13 cellular contexts compared by ENCODE assay signal in the genomic region with DNA sequence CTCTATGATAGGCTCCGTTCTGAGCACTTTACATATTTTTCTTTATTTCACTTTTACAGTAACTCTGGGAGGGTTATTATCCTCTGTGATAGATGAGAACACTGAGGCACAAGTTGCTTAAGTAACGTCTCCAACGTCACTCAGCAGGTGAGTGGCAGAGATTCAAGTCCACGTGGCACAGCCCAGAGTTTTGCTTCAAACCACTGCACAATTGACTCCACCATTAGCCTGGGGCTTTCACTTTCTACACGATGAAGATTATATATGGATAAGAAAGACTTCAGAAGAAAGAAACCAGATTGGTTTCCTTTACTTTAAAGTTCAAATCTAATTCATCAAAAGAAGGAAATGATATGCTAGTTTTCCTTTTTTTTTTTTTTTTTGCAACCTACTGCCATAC.
DNase-seq lines count a peak whose midpoint lies in the region; FAIRE-seq and TF ChIP-seq lines count a peak whose summit lies in the region.
"Had no signal": no experiment of that assay in that cellular context is flagged by ENCODE, and none has a peak within 500 bp of the region (broad histone marks: within the 10 kb centered on the region; RNA-seq: fewer than 3 reads in every experiment).

No MANE protein-coding gene starts in this region.

- H3K4me3 ChIP-seq in Jurkat, Clone E6-1 (ENCODE audit: low read length), result no peak overlapping the region
- H3K4me3 ChIP-seq in epithelial cell of esophagus (ENCODE audit: low read length) (no peak overlapping the region), kidney (ENCODE audit: low read length in 2 of 2) (no peak overlapping the region)

- DNase-seq in Jurkat, Clone E6-1 (ENCODE audit: low read depth, low spot score), result peak; percentile 94
- peak; percentile 20 to 37 for DNase-seq in activated CD4-positive, alpha-beta T cell treated with anti-CD3 and anti-CD28 coated beads, Interleukin-2, amount 50 U/mL, for 4 hours
- DNase-seq in epithelial cell of esophagus (ENCODE audit: low read depth) (peak; percentile 15), T1000 (lab: John Stamatoyannopoulos, UW) (no peak), GM19238 (ENCODE audit: insufficient read length, low spot score) (no peak), kidney (no peak), posterior cingulate gyrus (no peak)
- DNase-seq in stimulated activated CD4-positive, alpha-beta T cell treated with anti-CD3 and anti-CD28 coated beads, TNF-alpha, amount 100 ng/mL, for 24 hours (ENCODE audit: low read depth in 3 of 3), result peak; percentile 28 to 64 (median 31)
- DNase-seq: DMS79, NCI-H345, SHP77 had no signal

- no peaks in the 10 kb centered on the region for H3K9me3 ChIP-seq in kidney (ENCODE audit: control insufficient read depth in 1 of 2, low read length in 2 of 2)

- FAIRE-seq in kidney (lab: Jason Lieb, UNC), result no peak
- FAIRE-seq: GM18507 had no signal

- intact Hi-C loops in kidney (cut with DNase I) (no loop called here), posterior cingulate gyrus (cut with DNase I) (no loop called here)

- H3K27ac ChIP-seq in kidney (ENCODE audit: low read depth in 2 of 2, low read length in 2 of 2), result no peak overlapping the region
- H3K27ac ChIP-seq: KMS-11 had no signal

- no peaks in the 10 kb centered on the region for H3K36me3 ChIP-seq in kidney (ENCODE audit: control insufficient read depth in 1 of 2, insufficient read depth in 2 of 2, low read length in 2 of 2)

- no peak for TF ChIP-seq CTCF in epithelial cell of esophagus (IDR thresholded peaks at IDR 0.05; ENCODE audit: insufficient read depth, low read depth, low read length, missing control alignments)
- no peak for TF ChIP-seq CTCF in kidney (IDR thresholded peaks at IDR 0.05; ENCODE audit: borderline replicate concordance, extremely low read depth, insufficient read depth)

- H3K4me1 ChIP-seq in kidney (ENCODE audit: control insufficient read depth in 1 of 2, insufficient read depth in 1 of 2, low read depth in 1 of 2, low read length in 2 of 2), result peaks cover 0 to 2% of the 10 kb centered on the region in 2 donors

- no peak overlapping the region for H3K9ac ChIP-seq in kidney (ENCODE audit: low read length in 2 of 2)
- H3K9ac ChIP-seq: KMS-11 had no signal

Comparison
In these comparisons a context has a peak if more than half of its experiments do, and no peak if none do; other contexts are left out.
1. DNase-seq: peak in Jurkat, Clone E6-1 (single experiment), activated CD4-positive, alpha-beta T cell treated with anti-CD3 and anti-CD28 coated beads, Interleukin-2, amount 50 U/mL, for 4 hours (2 of 2), epithelial cell of esophagus (single experiment) and stimulated activated CD4-positive, alpha-beta T cell treated with anti-CD3 and anti-CD28 coated beads, TNF-alpha, amount 100 ng/mL, for 24 hours (3 of 3); none in T1000 (single experiment), GM19238 (single experiment), kidney (single experiment) and posterior cingulate gyrus (0 of 10).